11 cellular contexts compared by ENCODE assay signal in the genomic region with DNA sequence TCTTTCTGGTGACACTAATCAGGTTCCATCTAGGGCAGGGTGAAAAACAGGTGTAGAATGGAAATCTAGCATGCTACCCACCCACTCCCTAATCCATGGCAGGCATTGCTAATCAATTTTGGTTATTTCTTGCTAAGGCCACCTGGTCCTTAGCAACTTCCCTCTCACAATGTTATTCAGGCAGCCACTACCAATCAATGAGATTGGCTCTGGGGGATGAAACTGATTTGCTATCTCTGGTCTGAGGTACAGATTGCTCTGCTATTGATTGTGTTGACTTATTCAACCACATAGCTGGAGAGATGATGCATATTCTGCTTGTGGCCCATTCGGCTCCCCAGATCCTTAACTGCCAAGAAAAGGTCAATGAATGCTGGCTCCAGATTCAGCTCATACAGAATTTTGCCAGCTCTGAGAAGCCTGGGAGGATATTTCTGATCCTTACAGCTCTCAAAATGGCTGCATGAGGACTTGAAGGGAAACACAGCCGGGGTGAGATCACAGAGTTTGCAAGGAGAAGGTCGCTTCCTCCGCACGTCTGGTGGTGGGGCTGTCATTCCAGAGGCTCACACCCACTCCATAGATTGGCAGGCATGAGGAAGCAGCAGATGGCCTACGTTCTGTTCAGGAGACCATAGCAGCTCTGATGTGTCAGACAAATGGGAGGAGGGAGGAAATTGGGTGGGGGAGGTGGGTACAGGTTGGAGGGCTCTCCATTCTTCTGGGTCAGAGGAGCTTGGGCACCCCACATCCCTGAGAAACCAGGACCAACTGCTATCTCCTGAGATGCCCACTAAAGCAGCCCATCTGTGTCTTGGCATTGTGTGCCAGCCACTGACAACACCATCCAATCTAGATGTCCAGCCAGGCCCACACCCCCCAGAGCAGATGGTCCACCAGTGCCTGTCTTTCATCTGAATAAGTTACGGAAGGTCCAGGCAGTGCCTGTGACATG. TPM values are rescaled to one million over a fixed set of nuclear protein-coding genes. Genes with fewer than 3 reads are reported as not detected.
A peak's percentile ranks its signal among the peaks of the same experiment; 100 is the strongest.
DNase-seq lines count a peak whose midpoint lies in the region; ATAC-seq, FAIRE-seq and TF ChIP-seq lines count a peak whose summit lies in the region.
"Had no signal": no experiment of that assay in that cellular context is flagged by ENCODE, and none has a peak within 500 bp of the region (broad histone marks: within the 10 kb centered on the region; RNA-seq: fewer than 3 reads in every experiment).

No MANE protein-coding gene starts in this region.

- no peak overlapping the region for H3K4me3 Mint-ChIP-seq in IgD-negative memory B cell
- H3K4me3 Mint-ChIP-seq in activated CD4-positive, alpha-beta memory T cell treated with anti-CD3 and anti-CD28 coated beads, Interleukin-2, amount 10 ng/mL, durations not matched to agents 7 days and 5 days = no peak overlapping the region
- no peak overlapping the region for H3K4me3 Mint-ChIP-seq in MCF 10A (ENCODE audit: unreplicated experiment)

- no peak for ATAC-seq in HG03097 (IDR thresholded peaks at IDR 0.05; ENCODE audit: low FRiP score, unreplicated experiment)

- H3K27ac Mint-ChIP-seq in IgD-negative memory B cell (peak overlapping the region in 2 of 3 donors; percentile 48 to 67), MCF 10A (ENCODE audit: low read depth, unreplicated experiment) (no peak overlapping the region)
- H3K27ac Mint-ChIP-seq in activated CD4-positive, alpha-beta memory T cell treated with anti-CD3 and anti-CD28 coated beads, Interleukin-2, amount 10 ng/mL, durations not matched to agents 7 days and 5 days = peak overlapping the region; percentile 88

- H3K4me3 ChIP-seq in kidney (ENCODE audit: low read length in 2 of 2) = no peak overlapping the region
- H3K4me3 ChIP-seq: esophagus squamous epithelium, tibial artery had no signal

- H3K9me3 Mint-ChIP-seq in IgD-negative memory B cell = no peaks in the 10 kb centered on the region
- H3K9me3 Mint-ChIP-seq in activated CD4-positive, alpha-beta memory T cell treated with anti-CD3 and anti-CD28 coated beads, Interleukin-2, amount 10 ng/mL, durations not matched to agents 7 days and 5 days = no peaks in the 10 kb centered on the region
- H3K9me3 Mint-ChIP-seq in MCF 10A (ENCODE audit: unreplicated experiment) = no peaks in the 10 kb centered on the region

- H3K36me3 ChIP-seq in kidney (ENCODE audit: control insufficient read depth in 1 of 2, insufficient read depth in 2 of 2, low read length in 2 of 2) = no peaks in the 10 kb centered on the region
- H3K36me3 ChIP-seq: esophagus squamous epithelium, tibial artery had no signal

- peaks cover 2 to 3% of the 10 kb centered on the region in 2 donors for H3K4me1 ChIP-seq in kidney (ENCODE audit: control insufficient read depth in 1 of 2, insufficient read depth in 1 of 2, low read depth in 1 of 2, low read length in 2 of 2)

- POLR2A ChIA-PET in activated CD4-positive, alpha-beta memory T cell treated with anti-CD3 and anti-CD28 coated beads, Interleukin-2, amount 10 ng/mL, durations not matched to agents 7 days and 5 days (lab: Charles Lee) = interaction anchor here (1.0 kb wide), 1 partner anchor 264 kb away, joined by 3 read pairs; the partner anchor contains the start of gene RPL23A
- POLR2A ChIA-PET in MCF 10A (lab: Yijun Ruan, JAX) = interaction anchor here (0.6 to 0.8 kb wide), 3 partner anchors 95 to 942 kb away, joined by 3 read pairs; no protein-coding TSS in a partner anchor

- peak; percentile 80 for DNase-seq in Ammon's horn (ENCODE audit: low spot score)
- no peak for DNase-seq in activated CD4-positive, alpha-beta memory T cell treated with anti-CD3 and anti-CD28 coated beads, Interleukin-2, amount 10 ng/mL, durations not matched to agents 7 days and 5 days
- no peak for DNase-seq in kidney
- no peak for DNase-seq in MCF 10A (ENCODE audit: unreplicated experiment)
- no peak for DNase-seq in stimulated activated CD4-positive, alpha-beta T cell treated with anti-CD3 and anti-CD28 coated beads, Interleukin-12 subunit alpha, Interleukin-12 subunit beta, amount 100 ng/mL, for 4 hours
- DNase-seq in DMS53 treated with DMSO at 0.1 percent for 48 hours (lab: John Stamatoyannopoulos, UW; ENCODE audit: unreplicated experiment) = no peak
- DNase-seq: esophagus squamous epithelium, tibial artery had no signal

- no peaks in the 10 kb centered on the region for H3K9me3 ChIP-seq in kidney (ENCODE audit: control insufficient read depth in 1 of 2, low read length in 2 of 2)
- H3K9me3 ChIP-seq: esophagus squamous epithelium, tibial artery had no signal

- H3K36me3 Mint-ChIP-seq in IgD-negative memory B cell = no peaks in the 10 kb centered on the region
- H3K36me3 Mint-ChIP-seq in activated CD4-positive, alpha-beta memory T cell treated with anti-CD3 and anti-CD28 coated beads, Interleukin-2, amount 10 ng/mL, durations not matched to agents 7 days and 5 days (ENCODE audit: low read depth) = no peaks in the 10 kb centered on the region
- H3K36me3 Mint-ChIP-seq in MCF 10A (ENCODE audit: insufficient read depth, unreplicated experiment) = no peaks in the 10 kb centered on the region

- peak overlapping the region; percentile 2 to 25 for H3K27ac ChIP-seq in kidney (ENCODE audit: low read depth in 2 of 2, low read length in 2 of 2)
- H3K27ac ChIP-seq: tibial artery had no signal

- TF ChIP-seq CTCF in kidney (IDR thresholded peaks at IDR 0.05; ENCODE audit: borderline replicate concordance, extremely low read depth, insufficient read depth) (no peak), MCF 10A (IDR thresholded peaks at IDR 0.05; ENCODE audit: unreplicated experiment) (no peak)

- intact Hi-C loops in kidney (cut with DNase I) (no loop called here), MCF 10A (cut with micrococcal nuclease) (no loop called here)

- no TSS peak for BruUV-seq in MCF 10A (replicated peaks; lab: Mats Ljungman, UMichigan)

- H3K27me3 Mint-ChIP-seq in IgD-negative memory B cell = peaks cover 2% of the 10 kb centered on the region
- H3K27me3 Mint-ChIP-seq in activated CD4-positive, alpha-beta memory T cell treated with anti-CD3 and anti-CD28 coated beads, Interleukin-2, amount 10 ng/mL, durations not matched to agents 7 days and 5 days = peaks cover 3% of the 10 kb centered on the region
- peaks cover 6% of the 10 kb centered on the region for H3K27me3 Mint-ChIP-seq in MCF 10A (ENCODE audit: insufficient read depth, unreplicated experiment)

- H3K4me1 Mint-ChIP-seq in IgD-negative memory B cell (peaks cover 10 to 16% (median 14%) of the 10 kb centered on the region in 3 donors), MCF 10A (ENCODE audit: insufficient read depth, unreplicated experiment) (no peaks in the 10 kb centered on the region)
- H3K4me1 Mint-ChIP-seq in activated CD4-positive, alpha-beta memory T cell treated with anti-CD3 and anti-CD28 coated beads, Interleukin-2, amount 10 ng/mL, durations not matched to agents 7 days and 5 days = peaks cover 24% of the 10 kb centered on the region

- H3K9ac ChIP-seq in kidney (ENCODE audit: low read length in 2 of 2) = no peak overlapping the region

- CTCF ChIA-PET in activated CD4-positive, alpha-beta memory T cell treated with anti-CD3 and anti-CD28 coated beads, Interleukin-2, amount 10 ng/mL, durations not matched to agents 7 days and 5 days (lab: Charles Lee) = interaction anchor here (1.6 kb wide), 1 partner anchor 18 kb away, joined by 6 read pairs; no protein-coding TSS in a partner anchor
- CTCF ChIA-PET in MCF 10A (lab: Yijun Ruan, JAX) = interaction anchor here (0.6 to 2.9 kb wide), 5 partner anchors 21 to 154 kb away, joined by 3 to 12 read pairs (median 4); no protein-coding TSS in a partner anchor

- FAIRE-seq in kidney (lab: Jason Lieb, UNC) = no peak

RNA-seq across cellular contexts. Expression of gene SEZ6, which starts 22.3 kb away (rescaled TPM):
- polyA plus RNA-seq in IgD-negative memory B cell = 1.3 TPM
- total RNA-seq in activated CD4-positive, alpha-beta memory T cell treated with anti-CD3 and anti-CD28 coated beads, Interleukin-2, amount 10 ng/mL, durations not matched to agents 7 days and 5 days = not detected
- total RNA-seq in kidney = not detected
- polyA plus RNA-seq in kidney (ENCODE audit: insufficient read depth, low read depth, low replicate concordance) = not detected
- total RNA-seq in MCF 10A (2022) = not detected in 2 replicates
- total RNA-seq: esophagus squamous epithelium, omental fat pad had no signal

RNA-seq across cellular contexts. Expression of gene PHF12, which starts 32.2 kb away (rescaled TPM):
- polyA plus RNA-seq in IgD-negative memory B cell (11.6 TPM), kidney (ENCODE audit: insufficient read depth, low read depth, low replicate concordance) (8.8 TPM)
- total RNA-seq in activated CD4-positive, alpha-beta memory T cell treated with anti-CD3 and anti-CD28 coated beads, Interleukin-2, amount 10 ng/mL, durations not matched to agents 7 days and 5 days = 10 to 100 TPM; 75.6 to 78.8 TPM
- total RNA-seq in kidney (50.4 TPM), MCF 10A (2022) (37.6 and 38.2 TPM in 2 replicates)

RNA-seq across cellular contexts. Expression of gene PIPOX, which starts 59.4 kb away (rescaled TPM):
- polyA plus RNA-seq in IgD-negative memory B cell (0.15 TPM), kidney (ENCODE audit: insufficient read depth, low read depth, low replicate concordance) (78.0 TPM)
- 1 to 10 TPM; 1.4 to 2.0 TPM for total RNA-seq in activated CD4-positive, alpha-beta memory T cell treated with anti-CD3 and anti-CD28 coated beads, Interleukin-2, amount 10 ng/mL, durations not matched to agents 7 days and 5 days
- total RNA-seq in kidney (2.8 TPM), MCF 10A (2022) (not detected in 2 replicates)
